ENCODE assay signal across 35 cellular contexts in genomic region chr4:173845580-173845979, GRCh38.
"Had no signal": no experiment of that assay in that cellular context is flagged by ENCODE, and none has a peak within 500 bp of the region (broad histone marks: within the 10 kb centered on the region; RNA-seq: fewer than 3 reads in every experiment).

No MANE protein-coding gene starts in this region.

- H3K27ac ChIP-seq: KMS-11 had no signal

- H3K36me3 ChIP-seq: MG63 had no signal

- H3K27me3 ChIP-seq: MG63 had no signal

- DNase-seq: Karpas-422, Kasumi-1, KBM-7, KG1, MG63, MM.1S, MV-4-11, NCI-H1048, NCI-H1092, NCI-H1092 treated with DMSO at 0.1 percent for 48 hours, NCI-H1105, NCI-H1105 treated with DMSO at 0.1 percent for 48 hours, NCI-H1417, NCI-H1417 treated with DMSO at 0.1 percent for 48 hours, NCI-H1436, NCI-H1436 treated with DMSO at 0.1 percent for 48 hours, NCI-H146, NCI-H1694, NCI-H1694 treated with DMSO at 0.1 percent for 48 hours, NCI-H187, NCI-H187 treated with DMSO at 0.1 percent for 48 hours, NCI-H1930, NCI-H2029, NCI-H2029 treated with DMSO at 0.1 percent for 48 hours, NCI-H2081, NCI-H2081 treated with DMSO at 0.1 percent for 48 hours, NCI-H2107, NCI-H2171, NCI-H2171 treated with DMSO at 0.1 percent for 48 hours, NCI-H2227 treated with DMSO at 0.1 percent for 48 hours, NCI-H226, NCI-H345, NCI-H446, NCI-H446 treated with DMSO at 0.1 percent for 48 hours had no signal

- H3K4me3 ChIP-seq: MG63 had no signal
